ENCODE assay signal across 13 cellular contexts in the genomic region with DNA sequence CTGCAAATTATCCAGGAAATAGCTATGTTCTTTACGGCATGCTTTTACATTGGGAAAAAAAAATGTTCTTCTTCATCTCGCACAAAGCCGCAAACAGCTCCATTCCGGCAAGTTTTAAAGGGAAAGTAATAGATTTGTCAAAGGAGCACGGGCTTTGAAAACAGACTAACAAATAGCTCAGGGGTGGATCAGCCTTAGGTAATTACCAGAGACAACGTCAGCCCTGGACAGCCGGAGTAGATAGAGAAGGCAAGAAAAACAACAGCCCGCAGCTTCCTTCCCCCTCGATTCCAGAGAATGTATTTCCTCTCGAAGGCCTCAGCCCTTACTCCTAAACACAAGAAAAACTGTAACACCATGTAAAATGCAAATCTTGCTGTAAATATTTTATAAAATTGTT.
DNase-seq lines count a peak whose midpoint lies in the region; ATAC-seq and TF ChIP-seq lines count a peak whose summit lies in the region.
"Had no signal": no experiment of that assay in that cellular context is flagged by ENCODE, and none has a peak within 500 bp of the region (broad histone marks: within the 10 kb centered on the region; RNA-seq: fewer than 3 reads in every experiment).

No MANE protein-coding gene starts in this region.

- CTCF ChIA-PET in activated CD8-positive, alpha-beta memory T cell treated with anti-CD3 and anti-CD28 coated beads, Interleukin-2, amount 10 ng/mL, durations not matched to agents 7 days and 5 days (lab: Charles Lee): interaction anchor here (0.7 kb wide), 1 partner anchor 188 kb away, joined by 3 read pairs; no protein-coding TSS in a partner anchor

- no peaks in the 10 kb centered on the region for H3K27me3 ChIP-seq in left lung

- no peaks in the 10 kb centered on the region for H3K9me3 ChIP-seq in left lung

- DNase-seq in activated CD8-positive, alpha-beta memory T cell treated with anti-CD3 and anti-CD28 coated beads, Interleukin-2, amount 10 ng/mL, durations not matched to agents 7 days and 5 days: peak; percentile 16
- no peak for DNase-seq in activated CD8-positive, alpha-beta memory T cell treated with anti-CD3 and anti-CD28 coated beads, Interleukin-2, amount 50 U/mL, for 4 hours
- peak; percentile 70 for DNase-seq in choroid plexus epithelial cell (ENCODE audit: low read depth)
- no peak for DNase-seq in left lung
- peak; percentile 24 for DNase-seq in type B pancreatic cell (ENCODE audit: extremely low spot score, unreplicated experiment)
- no peak for DNase-seq in Ammon's horn (ENCODE audit: low spot score)
- DNase-seq: AML-193, NCI-H2107, SHP77 had no signal

- no peaks in the 10 kb centered on the region for H3K36me3 ChIP-seq in left lung

- H3K27ac Mint-ChIP-seq in activated CD8-positive, alpha-beta memory T cell treated with anti-CD3 and anti-CD28 coated beads, Interleukin-2, amount 10 ng/mL, durations not matched to agents 7 days and 5 days: no peak overlapping the region
- H3K27ac Mint-ChIP-seq in type B pancreatic cell: peak overlapping the region; percentile 17
- H3K27ac Mint-ChIP-seq: activated naive CD8-positive, alpha-beta T cell had no signal

- no peaks in the 10 kb centered on the region for H3K36me3 Mint-ChIP-seq in activated CD8-positive, alpha-beta memory T cell treated with anti-CD3 and anti-CD28 coated beads, Interleukin-2, amount 10 ng/mL, durations not matched to agents 7 days and 5 days
- H3K36me3 Mint-ChIP-seq in type B pancreatic cell: no peaks in the 10 kb centered on the region
- H3K36me3 Mint-ChIP-seq: activated naive CD8-positive, alpha-beta T cell had no signal

- no peak for ATAC-seq in activated CD8-positive, alpha-beta memory T cell treated with anti-CD3 and anti-CD28 coated beads, Interleukin-2, amount 10 ng/mL, durations not matched to agents 7 days and 5 days
- ATAC-seq in left lung (peak; percentile 25), HG02678 (IDR thresholded peaks at IDR 0.05; ENCODE audit: unreplicated experiment) (no peak), GM19324 (IDR thresholded peaks at IDR 0.05; ENCODE audit: low FRiP score, unreplicated experiment) (no peak)

- H3K27me3 Mint-ChIP-seq in activated CD8-positive, alpha-beta memory T cell treated with anti-CD3 and anti-CD28 coated beads, Interleukin-2, amount 10 ng/mL, durations not matched to agents 7 days and 5 days: peaks cover 18% of the 10 kb centered on the region
- peaks cover 10% of the 10 kb centered on the region for H3K27me3 Mint-ChIP-seq in type B pancreatic cell

- H3K4me1 ChIP-seq in left lung: peaks cover 0 to 3% of the 10 kb centered on the region in 2 donors

- peak overlapping the region; percentile 21 for H3K4me3 ChIP-seq in choroid plexus epithelial cell (ENCODE audit: low read depth, low read length)
- H3K4me3 ChIP-seq in left lung: no peak overlapping the region
- H3K4me3 ChIP-seq: lung had no signal

- H3K4me1 Mint-ChIP-seq in activated CD8-positive, alpha-beta memory T cell treated with anti-CD3 and anti-CD28 coated beads, Interleukin-2, amount 10 ng/mL, durations not matched to agents 7 days and 5 days: no peaks in the 10 kb centered on the region
- peaks cover 65% of the 10 kb centered on the region for H3K4me1 Mint-ChIP-seq in type B pancreatic cell (ENCODE audit: unreplicated experiment)

- intact Hi-C loops in left lung (cut with DNase I): no loop called here

- no peak overlapping the region for H3K4me3 Mint-ChIP-seq in activated CD8-positive, alpha-beta memory T cell treated with anti-CD3 and anti-CD28 coated beads, Interleukin-2, amount 10 ng/mL, durations not matched to agents 7 days and 5 days
- H3K4me3 Mint-ChIP-seq in type B pancreatic cell: peak overlapping the region; percentile 27
- H3K4me3 Mint-ChIP-seq: activated naive CD8-positive, alpha-beta T cell had no signal

- TF ChIP-seq CTCF in choroid plexus epithelial cell (conservative IDR thresholded peaks at IDR 0.05; ENCODE audit: low read depth, low read length) (no peak), left lung (IDR thresholded peaks at IDR 0.05) (no peak), type B pancreatic cell (conservative IDR thresholded peaks at IDR 0.05) (no peak)

- no peak overlapping the region for H3K27ac ChIP-seq in left lung

- H3K9me3 Mint-ChIP-seq in activated CD8-positive, alpha-beta memory T cell treated with anti-CD3 and anti-CD28 coated beads, Interleukin-2, amount 10 ng/mL, durations not matched to agents 7 days and 5 days (ENCODE audit: low read depth): no peaks in the 10 kb centered on the region
- H3K9me3 Mint-ChIP-seq in type B pancreatic cell: no peaks in the 10 kb centered on the region

Comparison
In these comparisons a context has a peak if more than half of its experiments do, and no peak if none do; other contexts are left out.
1. DNase-seq: peak in activated CD8-positive, alpha-beta memory T cell treated with anti-CD3 and anti-CD28 coated beads, Interleukin-2, amount 10 ng/mL, durations not matched to agents 7 days and 5 days (single experiment), choroid plexus epithelial cell (single experiment) and type B pancreatic cell (single experiment); none in activated CD8-positive, alpha-beta memory T cell treated with anti-CD3 and anti-CD28 coated beads, Interleukin-2, amount 50 U/mL, for 4 hours (single experiment), left lung (0 of 2) and Ammon's horn (single experiment).